In genomic region chr1:93483606-93484005, GRCh38 we compare ENCODE assay signal across 26 cellular contexts.
"Had no signal": no experiment of that assay in that cellular context is flagged by ENCODE, and none has a peak within 500 bp of the region (broad histone marks: within the 10 kb centered on the region; RNA-seq: fewer than 3 reads in every experiment).

No MANE protein-coding gene starts in this region.

- DNase-seq: hypothalamus; immature natural killer cell; kidney; left colon; left lung; lower lobe of right lung; mammary epithelial cell; mesenchymal stem cell; naive thymus-derived CD8-positive, alpha-beta T cell; nucleus accumbens; pancreas; psoas muscle; right lobe of liver; stimulated activated CD4-positive, alpha-beta T cell treated with anti-CD3 and anti-CD28 coated beads, Interleukin-1b, Interleukin-23, amount 100 ng/mL, for 48 hours; stimulated activated CD4-positive, alpha-beta T cell treated with anti-CD3 and anti-CD28 coated beads, Interleukin-2, amount 100 ng/mL, for 48 hours; stimulated activated CD4-positive, alpha-beta T cell treated with anti-CD3 and anti-CD28 coated beads, Interleukin-4, amount 100 ng/mL, for 4 hours; stimulated activated CD8-positive, alpha-beta memory T cell treated with anti-CD3 and anti-CD28 coated beads, Interleukin-4, amount 100 ng/mL, for 48 hours; stimulated activated naive CD4-positive, alpha-beta T cell treated with Interleukin-2 at 50 U/mL for 16 hours; stimulated activated naive CD8-positive, alpha-beta T cell treated with anti-CD3 and anti-CD28 coated beads, Interleukin-15, amount 100 ng/mL, for 72 hours; substantia nigra; transverse colon; upper lobe of right lung had no signal

- H3K4me3 Mint-ChIP-seq: immature natural killer cell; naive thymus-derived CD8-positive, alpha-beta T cell; nephron; neural crest cell; stimulated activated memory B cell treated with anti-CD40 and anti-IgM and Interleukin-4, amounts not matched to agents 10 μg/mL and 1 μg/mL and 100 μg/mL, for 72 hours; stimulated activated naive CD8-positive, alpha-beta T cell treated with anti-CD3 and anti-CD28 coated beads, Interleukin-15, amount 100 ng/mL, for 72 hours had no signal

- H3K4me1 ChIP-seq: left lung, lower lobe of right lung, psoas muscle, right lobe of liver, upper lobe of right lung had no signal

- H3K4me1 Mint-ChIP-seq: immature natural killer cell; naive thymus-derived CD8-positive, alpha-beta T cell; stimulated activated naive CD8-positive, alpha-beta T cell treated with anti-CD3 and anti-CD28 coated beads, Interleukin-15, amount 100 ng/mL, for 72 hours had no signal

- H3K36me3 ChIP-seq: left lung, lower lobe of right lung, pancreas, right lobe of liver, transverse colon, upper lobe of right lung had no signal

- H3K27ac Mint-ChIP-seq: immature natural killer cell; naive thymus-derived CD8-positive, alpha-beta T cell; stimulated activated memory B cell treated with anti-CD40 and anti-IgM and Interleukin-4, amounts not matched to agents 10 μg/mL and 1 μg/mL and 100 μg/mL, for 72 hours; stimulated activated naive CD8-positive, alpha-beta T cell treated with anti-CD3 and anti-CD28 coated beads, Interleukin-15, amount 100 ng/mL, for 72 hours had no signal

- H3K27me3 ChIP-seq: left lung, pancreas, right lobe of liver, transverse colon, upper lobe of right lung had no signal

- H3K27ac ChIP-seq: left lung, lower lobe of right lung, pancreas, psoas muscle, right lobe of liver, transverse colon, upper lobe of right lung had no signal

- H3K4me3 ChIP-seq: left lung, lower lobe of right lung, pancreas, psoas muscle, right lobe of liver, smooth muscle cell, transverse colon, upper lobe of right lung had no signal

- H3K9me3 ChIP-seq: pancreas, right lobe of liver, upper lobe of right lung had no signal

- H3K27me3 Mint-ChIP-seq: stimulated activated memory B cell treated with anti-CD40 and anti-IgM and Interleukin-4, amounts not matched to agents 10 μg/mL and 1 μg/mL and 100 μg/mL, for 72 hours; stimulated activated naive CD8-positive, alpha-beta T cell treated with anti-CD3 and anti-CD28 coated beads, Interleukin-15, amount 100 ng/mL, for 72 hours had no signal
